In the genomic region with DNA sequence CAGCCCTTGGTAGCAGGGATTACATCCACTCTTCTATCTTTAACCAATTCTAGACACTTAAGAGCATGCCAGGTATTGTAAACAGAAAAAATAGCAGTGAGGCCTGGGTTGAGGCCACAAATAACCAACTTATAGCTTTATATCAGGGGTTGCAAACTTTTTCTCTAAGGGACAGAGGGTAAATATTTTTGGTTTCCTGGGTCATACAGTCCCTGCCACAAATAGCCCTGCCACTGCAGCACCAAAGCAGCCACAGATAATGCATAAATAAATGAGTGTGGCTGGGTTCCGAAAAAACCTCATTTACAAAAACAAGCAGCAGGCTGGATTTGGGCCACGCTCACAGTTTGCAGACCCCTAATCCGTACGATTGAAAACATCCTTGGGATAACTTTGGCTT, we compare ENCODE assay signal across 18 cellular contexts. TPM values are rescaled to one million over a fixed set of nuclear protein-coding genes. Genes with fewer than 3 reads are reported as not detected.
DNase-seq lines count a peak whose midpoint lies in the region; ATAC-seq and TF ChIP-seq lines count a peak whose summit lies in the region.
"Had no signal": no experiment of that assay in that cellular context is flagged by ENCODE, and none has a peak within 500 bp of the region (broad histone marks: within the 10 kb centered on the region; RNA-seq: fewer than 3 reads in every experiment).

No MANE protein-coding gene starts in this region.

- H3K27ac Mint-ChIP-seq in activated CD4-positive, alpha-beta T cell treated with anti-CD3 and anti-CD28 coated beads for 36 hours = peak overlapping the region; percentile 98
- H3K27ac Mint-ChIP-seq in activated CD4-positive, alpha-beta memory T cell treated with anti-CD3 and anti-CD28 coated beads, Interleukin-2, amount 10 ng/mL, durations not matched to agents 7 days and 5 days = peak overlapping the region; percentile 74
- peak overlapping the region; percentile 15 for H3K27ac Mint-ChIP-seq in glutamatergic neuron (ENCODE audit: unreplicated experiment)

- no peaks in the 10 kb centered on the region for H3K36me3 ChIP-seq in ovary

- peaks cover 68% of the 10 kb centered on the region for H3K4me1 Mint-ChIP-seq in activated CD4-positive, alpha-beta T cell treated with anti-CD3 and anti-CD28 coated beads for 36 hours
- peaks cover 57% of the 10 kb centered on the region for H3K4me1 Mint-ChIP-seq in activated CD4-positive, alpha-beta memory T cell treated with anti-CD3 and anti-CD28 coated beads, Interleukin-2, amount 10 ng/mL, durations not matched to agents 7 days and 5 days
- H3K4me1 Mint-ChIP-seq in glutamatergic neuron (ENCODE audit: low read depth, unreplicated experiment) = peaks cover 13% of the 10 kb centered on the region

- H3K4me3 ChIP-seq in GM12865 (ENCODE audit: low read depth, low read length) (peak overlapping the region; percentile 16; the same call in 1 of the 2 replicates), ovary (no peak overlapping the region)
- H3K4me3 ChIP-seq: BLaER1 treated with 17β-estradiol and CSF1 and Interleukin-3, amounts not matched to agents 10 nM and 100 nM; heart right ventricle; upper lobe of right lung had no signal

- no peak for TF ChIP-seq EP300 in ovary (IDR thresholded peaks at IDR 0.05)

- no peaks in the 10 kb centered on the region for H3K27me3 ChIP-seq in ovary
- H3K27me3 ChIP-seq: BLaER1 treated with 17β-estradiol and CSF1 and Interleukin-3, amounts not matched to agents 10 nM and 100 nM; heart right ventricle; upper lobe of right lung had no signal

- no peak for ATAC-seq in activated CD4-positive, alpha-beta T cell treated with anti-CD3 and anti-CD28 coated beads for 36 hours
- ATAC-seq: HCT116, upper lobe of right lung had no signal

- TF ChIP-seq CTCF in GM12865 (IDR thresholded peaks at IDR 0.05; ENCODE audit: insufficient read depth, low read depth, low read length, missing control alignments) = no peak
- TF ChIP-seq CTCF in glutamatergic neuron (IDR thresholded peaks at IDR 0.05; ENCODE audit: partially characterized antibody, unreplicated experiment) = no peak
- no peak for TF ChIP-seq CTCF in ovary (IDR thresholded peaks at IDR 0.05)

- POLR2A ChIA-PET in activated CD4-positive, alpha-beta T cell treated with anti-CD3 and anti-CD28 coated beads for 36 hours (lab: Charles Lee) = interaction anchor here (1.1 to 2.6 kb wide), 4 partner anchors 38 to 90 kb away, joined by 8 to 38 read pairs (median 18); partner anchors contain the start of gene STAT3
- POLR2A ChIA-PET in activated CD4-positive, alpha-beta memory T cell treated with anti-CD3 and anti-CD28 coated beads, Interleukin-2, amount 10 ng/mL, durations not matched to agents 7 days and 5 days (lab: Charles Lee) = interaction anchor here (1.2 to 2.8 kb wide), 3 partner anchors 9 to 47 kb away, joined by 3 to 28 read pairs (median 12); partner anchors contain the start of gene STAT3

- no peaks in the 10 kb centered on the region for H3K4me1 ChIP-seq in ovary (ENCODE audit: insufficient read depth)

- peaks cover 77% of the 10 kb centered on the region for H3K36me3 Mint-ChIP-seq in activated CD4-positive, alpha-beta T cell treated with anti-CD3 and anti-CD28 coated beads for 36 hours (ENCODE audit: low read depth)
- H3K36me3 Mint-ChIP-seq in activated CD4-positive, alpha-beta memory T cell treated with anti-CD3 and anti-CD28 coated beads, Interleukin-2, amount 10 ng/mL, durations not matched to agents 7 days and 5 days (ENCODE audit: low read depth) = peaks cover 63% of the 10 kb centered on the region
- H3K36me3 Mint-ChIP-seq in glutamatergic neuron (ENCODE audit: unreplicated experiment) = peaks cover 12% of the 10 kb centered on the region

- intact Hi-C loops in activated CD4-positive, alpha-beta T cell treated with anti-CD3 and anti-CD28 coated beads for 36 hours (cut with DNase I, micrococcal nuclease) = loop anchor here (1.0 to 10.0 kb wide), 4 partner anchors 19 to 333 kb away; partner anchors contain the start of genes PLEKHH3 (in 1 of the 2) and STAT3 (in 1 of the 2)
- intact Hi-C loops in head of caudate nucleus (cut with DNase I) = no loop called here
- intact Hi-C loops in ovary (cut with DNase I) = no loop called here

- H3K9me3 ChIP-seq in ovary = no peaks in the 10 kb centered on the region
- H3K9me3 ChIP-seq: BLaER1 treated with 17β-estradiol and CSF1 and Interleukin-3, amounts not matched to agents 10 nM and 100 nM; heart right ventricle; upper lobe of right lung had no signal

- 51 to 73% (median 61%) methylated on average over 4 of the region's 4 CpGs for WGBS in ovary, 3 donors

- H3K9me3 Mint-ChIP-seq in activated CD4-positive, alpha-beta T cell treated with anti-CD3 and anti-CD28 coated beads for 36 hours (ENCODE audit: low read depth) = no peaks in the 10 kb centered on the region
- H3K9me3 Mint-ChIP-seq in activated CD4-positive, alpha-beta memory T cell treated with anti-CD3 and anti-CD28 coated beads, Interleukin-2, amount 10 ng/mL, durations not matched to agents 7 days and 5 days = no peaks in the 10 kb centered on the region
- H3K9me3 Mint-ChIP-seq in glutamatergic neuron (ENCODE audit: unreplicated experiment) = no peaks in the 10 kb centered on the region

- CTCF ChIA-PET in activated CD4-positive, alpha-beta T cell treated with anti-CD3 and anti-CD28 coated beads for 36 hours (lab: Charles Lee) = interaction anchor here (1.1 to 3.8 kb wide), 6 partner anchors 17 to 47 kb away, joined by 3 to 25 read pairs (median 4); partner anchors contain the start of gene STAT3
- CTCF ChIA-PET in activated CD4-positive, alpha-beta memory T cell treated with anti-CD3 and anti-CD28 coated beads, Interleukin-2, amount 10 ng/mL, durations not matched to agents 7 days and 5 days (lab: Charles Lee) = interaction anchor here (1.4 to 1.7 kb wide), 3 partner anchors 16 to 64 kb away, joined by 4 to 12 read pairs (median 5); no protein-coding TSS in a partner anchor

- no peak for DNase-seq in activated CD4-positive, alpha-beta T cell treated with anti-CD3 and anti-CD28 coated beads for 36 hours
- no peak for DNase-seq in activated CD4-positive, alpha-beta T cell treated with anti-CD3 and anti-CD28 coated beads for 4 hours
- peak; percentile 40 for DNase-seq in GM12865 (ENCODE audit: low read depth)
- DNase-seq in activated CD4-positive, alpha-beta memory T cell treated with anti-CD3 and anti-CD28 coated beads, Interleukin-2, amount 10 ng/mL, durations not matched to agents 7 days and 5 days = no peak
- no peak for DNase-seq in glutamatergic neuron
- DNase-seq in head of caudate nucleus = no peak
- DNase-seq in DMS153 treated with DMSO at 0.1 percent for 48 hours (lab: John Stamatoyannopoulos, UW; ENCODE audit: unreplicated experiment) = no peak
- no peak for DNase-seq in ovary
- DNase-seq: heart right ventricle; mesenchymal stem cell; NCI-H1092 treated with DMSO at 0.1 percent for 48 hours; NCI-H2107; NCI-H524 treated with DMSO at 0.1 percent for 48 hours; OCI-M1; stimulated activated naive CD4-positive, alpha-beta T cell; upper lobe of right lung had no signal

- no peaks in the 10 kb centered on the region for H3K27me3 Mint-ChIP-seq in activated CD4-positive, alpha-beta T cell treated with anti-CD3 and anti-CD28 coated beads for 36 hours
- no peaks in the 10 kb centered on the region for H3K27me3 Mint-ChIP-seq in activated CD4-positive, alpha-beta memory T cell treated with anti-CD3 and anti-CD28 coated beads, Interleukin-2, amount 10 ng/mL, durations not matched to agents 7 days and 5 days
- H3K27me3 Mint-ChIP-seq in glutamatergic neuron (ENCODE audit: unreplicated experiment) = peaks cover 8% of the 10 kb centered on the region

- H3K27ac ChIP-seq in ovary = no peak overlapping the region
- H3K27ac ChIP-seq: BLaER1 treated with 17β-estradiol and CSF1 and Interleukin-3, amounts not matched to agents 10 nM and 100 nM; upper lobe of right lung had no signal

- H3K4me3 Mint-ChIP-seq in activated CD4-positive, alpha-beta T cell treated with anti-CD3 and anti-CD28 coated beads for 36 hours = peak overlapping the region; percentile 53
- H3K4me3 Mint-ChIP-seq in activated CD4-positive, alpha-beta memory T cell treated with anti-CD3 and anti-CD28 coated beads, Interleukin-2, amount 10 ng/mL, durations not matched to agents 7 days and 5 days = peak overlapping the region; percentile 5
- no peak overlapping the region for H3K4me3 Mint-ChIP-seq in glutamatergic neuron (ENCODE audit: unreplicated experiment)

- no peak for TF ChIP-seq POLR2A in ovary (IDR thresholded peaks at IDR 0.05)

RNA-seq across cellular contexts. Expression of gene STAT3, which starts 46.7 kb away (rescaled TPM):
- total RNA-seq in activated CD4-positive, alpha-beta T cell treated with anti-CD3 and anti-CD28 coated beads for 36 hours = 100 to 1,000 TPM; 332 to 345 TPM
- total RNA-seq in activated CD4-positive, alpha-beta memory T cell treated with anti-CD3 and anti-CD28 coated beads, Interleukin-2, amount 10 ng/mL, durations not matched to agents 7 days and 5 days = 100 to 1,000 TPM; 130 to 135 TPM
- total RNA-seq in glutamatergic neuron (ENCODE audit: unreplicated experiment) = 68.0 TPM
- 100 to 1,000 TPM; 118 to 301 (median 207) TPM for total RNA-seq in ovary
- polyA plus RNA-seq in ovary = 100 to 1,000 TPM in 1 of 2 donors, 10 to 100 TPM in 1; 58.3 to 129 TPM

RNA-seq across cellular contexts. Expression of gene STAT5A, which starts 53.3 kb away (rescaled TPM):
- 100 to 1,000 TPM; 178 to 203 TPM for total RNA-seq in activated CD4-positive, alpha-beta T cell treated with anti-CD3 and anti-CD28 coated beads for 36 hours
- 10 to 100 TPM; 88.4 to 96.7 TPM for total RNA-seq in activated CD4-positive, alpha-beta memory T cell treated with anti-CD3 and anti-CD28 coated beads, Interleukin-2, amount 10 ng/mL, durations not matched to agents 7 days and 5 days
- total RNA-seq in glutamatergic neuron (ENCODE audit: unreplicated experiment) = 3.4 TPM
- total RNA-seq in ovary = 10 to 100 TPM; 43.1 to 82.8 (median 51.6) TPM
- polyA plus RNA-seq in ovary = 10 to 100 TPM; 19.5 to 22.2 TPM

Comparison
In these comparisons a context has a peak if more than half of its experiments do, and no peak if none do; other contexts are left out.
1. H3K27ac Mint-ChIP-seq: peak in every context shown above with its lines; median percentile 98 in activated CD4-positive, alpha-beta T cell treated with anti-CD3 and anti-CD28 coated beads for 36 hours; 74 in activated CD4-positive, alpha-beta memory T cell treated with anti-CD3 and anti-CD28 coated beads, Interleukin-2, amount 10 ng/mL, durations not matched to agents 7 days and 5 days; 15 in glutamatergic neuron.
2. RNA of gene STAT5A, which starts 53.3 kb away (total RNA-seq): 178 to 203 TPM in activated CD4-positive, alpha-beta T cell treated with anti-CD3 and anti-CD28 coated beads for 36 hours, 88.4 to 96.7 TPM in activated CD4-positive, alpha-beta memory T cell treated with anti-CD3 and anti-CD28 coated beads, Interleukin-2, amount 10 ng/mL, durations not matched to agents 7 days and 5 days and 43.1 to 82.8 TPM in ovary; 3.4 TPM in glutamatergic neuron (single experiment); every median in the first group is over 10 times any median in the second.
3. intact Hi-C loops: an anchor here in activated CD4-positive, alpha-beta T cell treated with anti-CD3 and anti-CD28 coated beads for 36 hours (1.0 to 10.0 kb wide); none called in head of caudate nucleus and ovary.